In the genomic region with DNA sequence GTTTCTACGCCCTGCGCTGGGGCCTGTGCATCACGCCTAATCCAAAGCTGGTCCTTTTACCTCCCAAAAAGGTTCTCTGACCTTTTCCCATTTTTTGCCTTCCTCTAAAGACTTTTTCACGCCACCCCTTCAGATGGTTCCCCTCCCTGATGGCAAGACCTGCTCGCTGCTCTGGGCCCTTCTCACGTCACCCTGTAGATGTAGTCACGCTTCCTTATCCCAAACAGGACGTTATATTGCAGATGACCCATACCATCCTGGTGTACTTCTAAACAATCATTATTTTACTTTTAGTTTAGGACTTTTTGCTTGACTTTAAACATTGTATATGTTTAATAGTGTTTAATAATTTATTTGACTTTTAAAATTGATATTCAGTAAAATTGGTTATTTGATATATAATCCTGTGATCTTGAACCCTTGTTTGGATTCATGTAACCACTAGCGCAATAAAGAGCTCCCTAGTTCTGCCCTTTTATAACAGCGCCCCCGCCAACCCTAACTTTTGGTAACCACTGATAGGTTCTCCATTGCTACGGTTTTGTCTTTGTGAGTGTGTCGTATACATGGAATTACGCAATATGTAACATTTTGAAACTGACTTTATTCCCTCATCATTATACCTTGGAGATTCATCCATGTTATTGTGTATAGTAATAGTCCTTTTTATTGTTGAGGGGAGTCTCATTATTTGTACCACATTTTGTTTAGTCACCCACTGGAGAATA, we compare ENCODE assay signal across 8 cellular contexts. TPM values are rescaled to one million over a fixed set of nuclear protein-coding genes. Genes with fewer than 3 reads are reported as not detected.
DNase-seq lines count a peak whose midpoint lies in the region; ATAC-seq, FAIRE-seq and TF ChIP-seq lines count a peak whose summit lies in the region.

No MANE protein-coding gene starts in this region.

- H3K27ac ChIP-seq in ascending aorta (peak overlapping the region; percentile 40 to 63), thymus (ENCODE audit: low read depth) (peak overlapping the region; percentile 25)

- H3K36me3 Mint-ChIP-seq in CD14-positive monocyte = peaks cover 0 to 7% of the 10 kb centered on the region in 2 donors

- H3K4me3 ChIP-seq in ascending aorta (peak overlapping the region; percentile 74 to 75), thymus (ENCODE audit: low read length) (peak overlapping the region; percentile 82)

- H3K36me3 ChIP-seq in ascending aorta = no peaks in the 10 kb centered on the region
- H3K36me3 ChIP-seq in thymus (ENCODE audit: control insufficient read depth, insufficient read depth) = no peaks in the 10 kb centered on the region

- WGBS in thymus = 62% methylated on average over 14 of the region's 14 CpGs

- H3K4me1 Mint-ChIP-seq in CD14-positive monocyte = peaks cover 12% of the 10 kb centered on the region

- H3K4me3 Mint-ChIP-seq in CD14-positive monocyte = peak overlapping the region; percentile 90 to 98

- ATAC-seq in HG03432 (IDR thresholded peaks at IDR 0.05; ENCODE audit: unreplicated experiment) (peak; percentile 13), left colon (peak; percentile 42)

- DNase-seq in CD14-positive monocyte (ENCODE audit: low spot score) (no peak), ascending aorta (ENCODE audit: low spot score in 2 of 2) (no peak), left colon (peak in 1 of 2 donors; percentile 18), HTR-8/SVneo (ENCODE audit: insufficient read length, low spot score) (no peak)
- no peak for DNase-seq in stimulated activated CD4-positive, alpha-beta T cell treated with anti-CD3 and anti-CD28 coated beads, Interleukin-4, amount 100 ng/mL, for 4 hours
- no peak for DNase-seq in effector CD4-positive, alpha-beta T cell

- intact Hi-C loops in CD14-positive monocyte (cut with micrococcal nuclease) (no loop called here), ascending aorta (cut with DNase I) (loop anchor here (2.0 to 5.0 kb wide), 3 partner anchors 161 to 881 kb away; partner anchors contain the start of genes CHRNA7 and MTMR10), left colon (cut with DNase I, micrococcal nuclease) (no loop called here)

- H3K4me1 ChIP-seq in ascending aorta (peaks cover 0 to 3% of the 10 kb centered on the region in 2 donors), thymus (ENCODE audit: control insufficient read depth, insufficient read depth, low read length) (peaks cover 9% of the 10 kb centered on the region)

- H3K9me3 ChIP-seq in ascending aorta (no peaks in the 10 kb centered on the region), thymus (ENCODE audit: control insufficient read depth) (no peaks in the 10 kb centered on the region)

- no peak for TF ChIP-seq CTCF in CD14-positive monocyte (IDR thresholded peaks at IDR 0.05)
- no peak for TF ChIP-seq CTCF in ascending aorta (IDR thresholded peaks at IDR 0.05)

- H3K27me3 ChIP-seq in ascending aorta (no peaks in the 10 kb centered on the region), thymus (ENCODE audit: control insufficient read depth, insufficient read depth) (peaks cover 18% of the 10 kb centered on the region)

- H3K9me3 Mint-ChIP-seq in CD14-positive monocyte = peaks cover 5 to 28% (median 16%) of the 10 kb centered on the region in 7 donors

- no peak for FAIRE-seq in HTR-8/SVneo (lab: Jason Lieb, UNC)

- H3K27ac Mint-ChIP-seq in CD14-positive monocyte = peak overlapping the region; percentile 1 to 89 (median 80)

- H3K27me3 Mint-ChIP-seq in CD14-positive monocyte (ENCODE audit: low read depth in 3 of 3) = peaks cover 14 to 45% (median 29%) of the 10 kb centered on the region in 3 donors

RNA-seq across cellular contexts. Expression of gene OTUD7A, which starts 0.8 kb away (rescaled TPM):
- polyA plus RNA-seq in CD14-positive monocyte = under 1 TPM; 0.05 to 0.20 TPM
- 1.3 TPM for total RNA-seq in ascending aorta
- 1 to 10 TPM; 2.1 to 6.5 TPM for total RNA-seq in left colon
- polyA plus RNA-seq in thymus = 1.0 TPM
